In genomic region chr1:98210064-98210463, GRCh38 we compare ENCODE assay signal across 13 cellular contexts.
A peak's percentile ranks its signal among the peaks of the same experiment; 100 is the strongest.
DNase-seq lines count a peak whose midpoint lies in the region; ATAC-seq and TF ChIP-seq lines count a peak whose summit lies in the region.
"Had no signal": no experiment of that assay in that cellular context is flagged by ENCODE, and none has a peak within 500 bp of the region (broad histone marks: within the 10 kb centered on the region; RNA-seq: fewer than 3 reads in every experiment).

No MANE protein-coding gene starts in this region.

- H3K18ac ChIP-seq in neuronal stem cell (ENCODE audit: low read length) = no peak overlapping the region

- intact Hi-C loops in Panc1 (cut with micrococcal nuclease; ENCODE audit: unreplicated experiment) = no loop called here

- H3K14ac ChIP-seq in neuronal stem cell (ENCODE audit: low read length) = no peak overlapping the region

- H3K36me3 ChIP-seq in Panc1 (ENCODE audit: control insufficient read depth, insufficient read depth, low read length) (no peaks in the 10 kb centered on the region), endodermal cell (ENCODE audit: control insufficient read depth, insufficient read depth, low read length) (no peaks in the 10 kb centered on the region), neuronal stem cell (replicated peaks in 1 of 2; ENCODE audit: control insufficient read depth in 2 of 2, insufficient read depth in 2 of 2, low read length in 2 of 2) (no peaks in the 10 kb centered on the region)
- H3K36me3 ChIP-seq: adrenal gland, esophagus muscularis mucosa had no signal

- H3K27me3 Mint-ChIP-seq in endodermal cell (ENCODE audit: insufficient read depth) = peaks cover 23% of the 10 kb centered on the region
- H3K27me3 Mint-ChIP-seq: T-helper 17 cell had no signal

- H3K9ac ChIP-seq in endodermal cell (ENCODE audit: extremely low read depth, low read length, poor library complexity, severe bottlenecking) = no peak overlapping the region
- no peak overlapping the region for H3K9ac ChIP-seq in neuronal stem cell (ENCODE audit: low read depth, low read length, poor library complexity)

- no peaks in the 10 kb centered on the region for H3K79me1 ChIP-seq in neuronal stem cell (ENCODE audit: low read depth, low read length)

- no peak overlapping the region for H3K27ac Mint-ChIP-seq in endodermal cell
- H3K27ac Mint-ChIP-seq: T-helper 17 cell had no signal

- DNase-seq in EH (ENCODE audit: low read depth) = peak; percentile 76
- no peak for DNase-seq in Panc1 (ENCODE audit: low read depth, low spot score)
- no peak for DNase-seq in endodermal cell
- DNase-seq in neuronal stem cell (ENCODE audit: low spot score) = peak; percentile 48
- DNase-seq in NAMALWA (ENCODE audit: low spot score) = no peak
- no peak for DNase-seq in NK-92 (lab: John Stamatoyannopoulos, UW; ENCODE audit: unreplicated experiment)
- DNase-seq: adrenal gland, NCI-H774, T-helper 17 cell had no signal

- peaks cover 2% of the 10 kb centered on the region for H3K4me1 Mint-ChIP-seq in endodermal cell

- no peaks in the 10 kb centered on the region for H3K27me3 ChIP-seq in Panc1 (ENCODE audit: control insufficient read depth, insufficient read depth, low read length)
- no peaks in the 10 kb centered on the region for H3K27me3 ChIP-seq in endodermal cell (ENCODE audit: control insufficient read depth, insufficient read depth, low read length, poor library complexity, severe bottlenecking)
- H3K27me3 ChIP-seq in neuronal stem cell (ENCODE audit: control insufficient read depth in 3 of 3, insufficient read depth in 3 of 3, low read depth in 1 of 3, low read length in 3 of 3) = no peaks in the 10 kb centered on the region
- H3K27me3 ChIP-seq: adrenal gland, esophagus muscularis mucosa had no signal

- no peak overlapping the region for H2AK5ac ChIP-seq in neuronal stem cell (ENCODE audit: low read depth, low read length)

- no peak overlapping the region for H2BK120ac ChIP-seq in neuronal stem cell (ENCODE audit: low read depth, low read length)

- H2BK15ac ChIP-seq in neuronal stem cell (ENCODE audit: low read length) = no peak overlapping the region

- CTCF ChIA-PET in Panc1 (lab: Charles Lee) = no interaction called here

- no peak overlapping the region for H3K23ac ChIP-seq in neuronal stem cell (ENCODE audit: low read depth, low read length, poor library complexity)

- H3K4me2 ChIP-seq in neuronal stem cell (ENCODE audit: insufficient read depth, low read length, poor library complexity, severe bottlenecking) = no peak overlapping the region

- H4K91ac ChIP-seq in neuronal stem cell (ENCODE audit: low read depth, low read length, poor library complexity) = no peak overlapping the region

- no peak overlapping the region for H3K4ac ChIP-seq in neuronal stem cell (ENCODE audit: low read length)

- H3K4me1 ChIP-seq in Panc1 (ENCODE audit: control insufficient read depth, insufficient read depth, low read length) (no peaks in the 10 kb centered on the region), endodermal cell (ENCODE audit: control insufficient read depth, insufficient read depth, low read length) (peaks cover 4% of the 10 kb centered on the region), neuronal stem cell (ENCODE audit: control insufficient read depth in 2 of 2, insufficient read depth in 1 of 2, low read depth in 1 of 2, low read length in 2 of 2) (peaks cover 5 to 7% of the 10 kb centered on the region in 2 donors)
- H3K4me1 ChIP-seq: adrenal gland, esophagus muscularis mucosa had no signal

- ATAC-seq in Panc1 (0 out of 2 replicates have a peak, but pooled peaks have one; percentile 53), GM19467 (IDR thresholded peaks at IDR 0.05; ENCODE audit: unreplicated experiment) (no peak), GM21447 (IDR thresholded peaks at IDR 0.05; ENCODE audit: unreplicated experiment) (no peak)
- ATAC-seq: T-helper 17 cell had no signal

- H2BK5ac ChIP-seq in neuronal stem cell (ENCODE audit: low read length) = no peak overlapping the region

- H3K27ac ChIP-seq in Panc1 (ENCODE audit: low read length) (peak overlapping the region; percentile 39; the same call in 1 of the 2 replicates), endodermal cell (ENCODE audit: low read depth, low read length) (peak overlapping the region; percentile 16), neuronal stem cell (replicated peaks; ENCODE audit: low read length) (peak overlapping the region; percentile 56)
- H3K27ac ChIP-seq: adrenal gland, esophagus muscularis mucosa had no signal

- no peak overlapping the region for H3K4me3 Mint-ChIP-seq in endodermal cell
- H3K4me3 Mint-ChIP-seq: T-helper 17 cell had no signal

- no peaks in the 10 kb centered on the region for H3K9me3 Mint-ChIP-seq in endodermal cell

- no peaks in the 10 kb centered on the region for H3K36me3 Mint-ChIP-seq in endodermal cell (ENCODE audit: low read depth)

- in situ Hi-C loops in Panc1 (cut with HindIII; ENCODE audit: low pct_unique_long_range_greater_than_20kb, low sequenced_read_pairs) = no loop called here

- H4K8ac ChIP-seq in neuronal stem cell (ENCODE audit: low read depth, low read length) = no peak overlapping the region

- WGBS in endodermal cell (ENCODE audit: insufficient coverage in 1 of 2, insufficient read length in 1 of 2), 2 experiments = 79 to 81% methylated on average over 3 to 7 of the region's 7 CpGs
- WGBS in neuronal stem cell (ENCODE audit: extremely low coverage in 2 of 2, insufficient read length in 2 of 2, insufficient replicate concordance in 1 of 2), 2 donors = no CpG with 5 or more reads among the region's 7 CpGs

- no TSS peak for BruUV-seq in Panc1 (replicated peaks; lab: Mats Ljungman, UMichigan)

- TF ChIP-seq CTCF in Panc1 (IDR thresholded peaks at IDR 0.05) = no peak
- TF ChIP-seq CTCF in endodermal cell (conservative IDR thresholded peaks at IDR 0.05) = no peak

- no peaks in the 10 kb centered on the region for H3K9me3 ChIP-seq in Panc1 (ENCODE audit: control insufficient read depth, insufficient read depth, low read depth, low read length)
- no peaks in the 10 kb centered on the region for H3K9me3 ChIP-seq in endodermal cell (ENCODE audit: control insufficient read depth, low read length)
- no peaks in the 10 kb centered on the region for H3K9me3 ChIP-seq in neuronal stem cell (replicated peaks in 1 of 2; ENCODE audit: control insufficient read depth in 2 of 2, insufficient read depth in 1 of 2, low read depth in 1 of 2, low read length in 2 of 2)
- H3K9me3 ChIP-seq: adrenal gland, esophagus muscularis mucosa had no signal

- no peak overlapping the region for H2AFZ ChIP-seq in neuronal stem cell (ENCODE audit: low read length)

- POLR2A ChIA-PET in Panc1 (lab: Charles Lee) = no interaction called here

- H3K4me3 ChIP-seq in Panc1 (ENCODE audit: low read depth in 2 of 2, low read length in 2 of 2) (no peak overlapping the region), endodermal cell (ENCODE audit: low read length) (no peak overlapping the region), neuronal stem cell (ENCODE audit: low read length in 2 of 2) (no peak overlapping the region)
- H3K4me3 ChIP-seq: adrenal gland, esophagus muscularis mucosa, lung had no signal

- H2BK12ac ChIP-seq in neuronal stem cell (ENCODE audit: low read length) = no peak overlapping the region

Comparison
In these comparisons a context has a peak if more than half of its experiments do, and no peak if none do; other contexts are left out.
1. DNase-seq: peak in EH (single experiment) and neuronal stem cell (single experiment); none in Panc1 (single experiment), endodermal cell (single experiment), NAMALWA (single experiment) and NK-92 (single experiment).
2. Peak in every context shown above with its lines, with median percentiles within 50 percentile points of each other: H3K27ac ChIP-seq.